In the genomic region with DNA sequence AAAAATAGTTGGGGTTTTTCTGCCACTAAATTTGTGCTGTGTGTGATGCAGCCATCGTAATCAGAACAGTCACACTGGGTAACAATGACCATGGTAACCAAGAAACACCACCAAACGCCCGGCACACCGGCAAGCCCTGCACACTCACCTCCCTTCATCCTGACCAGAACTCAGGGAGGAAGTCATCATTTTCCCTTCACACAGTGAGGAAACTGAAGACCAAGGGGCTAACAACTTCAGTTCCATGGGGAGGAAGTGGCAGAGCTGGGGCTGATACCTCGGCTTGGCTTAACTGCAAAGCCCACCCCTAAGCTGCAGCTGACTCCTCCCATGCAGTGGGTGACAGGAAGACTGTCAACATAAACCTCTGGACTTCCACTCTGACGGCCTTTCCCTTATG, we compare ENCODE assay signal across 1 cellular context.
TF ChIP-seq lines count a peak whose summit lies in the region.

No MANE protein-coding gene starts in this region.

TF ChIP-seq in GM23338, 12 proteins besides CTCF, POLR2A, EP300 and RAD21 (continued from another document):
- TF ChIP-seq, protein P1, sequence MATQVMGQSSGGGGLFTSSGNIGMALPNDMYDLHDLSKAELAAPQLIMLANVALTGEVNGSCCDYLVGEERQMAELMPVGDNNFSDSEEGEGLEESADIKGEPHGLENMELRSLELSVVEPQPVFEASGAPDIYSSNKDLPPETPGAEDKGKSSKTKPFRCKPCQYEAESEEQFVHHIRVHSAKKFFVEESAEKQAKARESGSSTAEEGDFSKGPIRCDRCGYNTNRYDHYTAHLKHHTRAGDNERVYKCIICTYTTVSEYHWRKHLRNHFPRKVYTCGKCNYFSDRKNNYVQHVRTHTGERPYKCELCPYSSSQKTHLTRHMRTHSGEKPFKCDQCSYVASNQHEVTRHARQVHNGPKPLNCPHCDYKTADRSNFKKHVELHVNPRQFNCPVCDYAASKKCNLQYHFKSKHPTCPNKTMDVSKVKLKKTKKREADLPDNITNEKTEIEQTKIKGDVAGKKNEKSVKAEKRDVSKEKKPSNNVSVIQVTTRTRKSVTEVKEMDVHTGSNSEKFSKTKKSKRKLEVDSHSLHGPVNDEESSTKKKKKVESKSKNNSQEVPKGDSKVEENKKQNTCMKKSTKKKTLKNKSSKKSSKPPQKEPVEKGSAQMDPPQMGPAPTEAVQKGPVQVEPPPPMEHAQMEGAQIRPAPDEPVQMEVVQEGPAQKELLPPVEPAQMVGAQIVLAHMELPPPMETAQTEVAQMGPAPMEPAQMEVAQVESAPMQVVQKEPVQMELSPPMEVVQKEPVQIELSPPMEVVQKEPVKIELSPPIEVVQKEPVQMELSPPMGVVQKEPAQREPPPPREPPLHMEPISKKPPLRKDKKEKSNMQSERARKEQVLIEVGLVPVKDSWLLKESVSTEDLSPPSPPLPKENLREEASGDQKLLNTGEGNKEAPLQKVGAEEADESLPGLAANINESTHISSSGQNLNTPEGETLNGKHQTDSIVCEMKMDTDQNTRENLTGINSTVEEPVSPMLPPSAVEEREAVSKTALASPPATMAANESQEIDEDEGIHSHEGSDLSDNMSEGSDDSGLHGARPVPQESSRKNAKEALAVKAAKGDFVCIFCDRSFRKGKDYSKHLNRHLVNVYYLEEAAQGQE (IDR thresholded peaks at IDR 0.05; ENCODE audit: unreplicated experiment), result no peak
- TF ChIP-seq, protein P2, sequence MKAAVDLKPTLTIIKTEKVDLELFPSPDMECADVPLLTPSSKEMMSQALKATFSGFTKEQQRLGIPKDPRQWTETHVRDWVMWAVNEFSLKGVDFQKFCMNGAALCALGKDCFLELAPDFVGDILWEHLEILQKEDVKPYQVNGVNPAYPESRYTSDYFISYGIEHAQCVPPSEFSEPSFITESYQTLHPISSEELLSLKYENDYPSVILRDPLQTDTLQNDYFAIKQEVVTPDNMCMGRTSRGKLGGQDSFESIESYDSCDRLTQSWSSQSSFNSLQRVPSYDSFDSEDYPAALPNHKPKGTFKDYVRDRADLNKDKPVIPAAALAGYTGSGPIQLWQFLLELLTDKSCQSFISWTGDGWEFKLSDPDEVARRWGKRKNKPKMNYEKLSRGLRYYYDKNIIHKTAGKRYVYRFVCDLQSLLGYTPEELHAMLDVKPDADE (IDR thresholded peaks at IDR 0.05), result no peak
- no peak for TF ChIP-seq CREB1 (CRISPR knock-in tag; IDR thresholded peaks at IDR 0.05; ENCODE audit: low read depth)
